ENCODE assay signal across 1 cellular context in the genomic region with DNA sequence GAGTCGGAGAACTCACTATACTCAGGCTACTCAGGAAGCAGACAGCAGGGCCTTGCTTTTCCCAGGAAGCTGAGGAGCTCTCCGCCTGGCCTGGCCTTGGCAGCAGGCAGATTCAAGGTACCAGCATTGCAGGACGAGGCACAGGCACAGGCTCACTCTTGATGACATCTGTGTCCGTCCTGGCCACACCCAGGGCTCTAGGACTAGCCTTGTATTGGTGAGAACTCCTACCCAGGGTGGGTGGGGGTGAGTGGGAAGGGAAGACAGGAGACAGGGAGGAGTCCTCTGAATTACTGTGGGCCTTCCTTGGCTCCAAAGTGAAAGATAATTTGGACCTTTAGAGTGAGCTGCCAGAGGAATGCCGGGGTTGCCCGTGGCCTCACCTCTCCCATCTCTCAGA.
A peak's percentile ranks its signal among the peaks of the same experiment; 100 is the strongest.
TF ChIP-seq lines count a peak whose summit lies in the region.

No MANE protein-coding gene starts in this region.

TF ChIP-seq in HEK293, 187 proteins besides CTCF, POLR2A, EP300 and RAD21:
- TF ChIP-seq, protein P1, sequence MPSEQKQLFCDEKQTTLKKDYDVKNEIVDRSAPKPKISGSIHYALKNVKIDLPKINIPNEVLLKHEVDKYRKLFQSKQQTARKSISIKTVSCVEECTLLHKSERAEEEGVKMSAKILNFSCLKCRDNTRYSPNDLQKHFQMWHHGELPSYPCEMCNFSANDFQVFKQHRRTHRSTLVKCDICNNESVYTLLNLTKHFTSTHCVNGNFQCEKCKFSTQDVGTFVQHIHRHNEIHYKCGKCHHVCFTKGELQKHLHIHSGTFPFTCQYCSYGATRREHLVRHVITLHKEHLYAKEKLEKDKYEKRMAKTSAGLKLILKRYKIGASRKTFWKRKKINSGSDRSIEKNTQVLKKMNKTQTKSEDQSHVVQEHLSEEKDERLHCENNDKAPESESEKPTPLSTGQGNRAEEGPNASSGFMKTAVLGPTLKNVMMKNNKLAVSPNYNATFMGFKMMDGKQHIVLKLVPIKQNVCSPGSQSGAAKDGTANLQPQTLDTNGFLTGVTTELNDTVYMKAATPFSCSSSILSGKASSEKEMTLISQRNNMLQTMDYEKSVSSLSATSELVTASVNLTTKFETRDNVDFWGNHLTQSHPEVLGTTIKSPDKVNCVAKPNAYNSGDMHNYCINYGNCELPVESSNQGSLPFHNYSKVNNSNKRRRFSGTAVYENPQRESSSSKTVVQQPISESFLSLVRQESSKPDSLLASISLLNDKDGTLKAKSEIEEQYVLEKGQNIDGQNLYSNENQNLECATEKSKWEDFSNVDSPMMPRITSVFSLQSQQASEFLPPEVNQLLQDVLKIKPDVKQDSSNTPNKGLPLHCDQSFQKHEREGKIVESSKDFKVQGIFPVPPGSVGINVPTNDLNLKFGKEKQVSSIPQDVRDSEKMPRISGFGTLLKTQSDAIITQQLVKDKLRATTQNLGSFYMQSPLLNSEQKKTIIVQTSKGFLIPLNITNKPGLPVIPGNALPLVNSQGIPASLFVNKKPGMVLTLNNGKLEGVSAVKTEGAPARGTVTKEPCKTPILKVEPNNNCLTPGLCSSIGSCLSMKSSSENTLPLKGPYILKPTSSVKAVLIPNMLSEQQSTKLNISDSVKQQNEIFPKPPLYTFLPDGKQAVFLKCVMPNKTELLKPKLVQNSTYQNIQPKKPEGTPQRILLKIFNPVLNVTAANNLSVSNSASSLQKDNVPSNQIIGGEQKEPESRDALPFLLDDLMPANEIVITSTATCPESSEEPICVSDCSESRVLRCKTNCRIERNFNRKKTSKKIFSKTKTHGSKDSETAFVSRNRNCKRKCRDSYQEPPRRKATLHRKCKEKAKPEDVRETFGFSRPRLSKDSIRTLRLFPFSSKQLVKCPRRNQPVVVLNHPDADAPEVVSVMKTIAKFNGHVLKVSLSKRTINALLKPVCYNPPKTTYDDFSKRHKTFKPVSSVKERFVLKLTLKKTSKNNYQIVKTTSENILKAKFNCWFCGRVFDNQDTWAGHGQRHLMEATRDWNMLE (tag by site-specific recombination; conservative IDR thresholded peaks at IDR 0.05; ENCODE audit: low read depth) = no peak
- TF ChIP-seq ZNF660 (tag by site-specific recombination; IDR thresholded peaks at IDR 0.05) (no peak), TRIM28 (IDR thresholded peaks at IDR 0.05; ENCODE audit: borderline replicate concordance, low read length) (no peak), ZNF274 (IDR thresholded peaks at IDR 0.05; ENCODE audit: low read length) (no peak), ZNF274 (tag by site-specific recombination; IDR thresholded peaks at IDR 0.05; ENCODE audit: borderline replicate concordance) (peak; percentile 74; the same call in 1 of the 2 replicates), ZNF169 (tag by site-specific recombination; IDR thresholded peaks at IDR 0.05) (no peak), ZFHX2 (tag by site-specific recombination; conservative IDR thresholded peaks at IDR 0.05) (peak; percentile 42)
